Comparison of ENCODE assay signal across 8 cellular contexts in genomic region chr17:4230142-4230541, GRCh38. TPM values are rescaled to one million over a fixed set of nuclear protein-coding genes. Genes with fewer than 3 reads are reported as not detected.
DNase-seq lines count a peak whose midpoint lies in the region; ATAC-seq and TF ChIP-seq lines count a peak whose summit lies in the region.

No MANE protein-coding gene starts in this region.

- peaks cover 21% of the 10 kb centered on the region for H3K4me1 Mint-ChIP-seq in activated CD4-positive, alpha-beta T cell treated with anti-CD3 and anti-CD28 coated beads, Interleukin-2, amount 10 ng/mL, durations not matched to agents 7 days and 5 days
- peaks cover 22% of the 10 kb centered on the region for H3K4me1 Mint-ChIP-seq in activated T-cell treated with anti-CD3 and anti-CD28 coated beads, Interleukin-2, amount 50 U/mL, for 24 hours (ENCODE audit: low read depth)

- ATAC-seq in left colon = peak; percentile 86
- ATAC-seq in GM19397 (IDR thresholded peaks at IDR 0.05; ENCODE audit: unreplicated experiment) = no peak

- no peaks in the 10 kb centered on the region for H3K9me3 Mint-ChIP-seq in activated CD4-positive, alpha-beta T cell treated with anti-CD3 and anti-CD28 coated beads, Interleukin-2, amount 10 ng/mL, durations not matched to agents 7 days and 5 days
- H3K9me3 Mint-ChIP-seq in activated T-cell treated with anti-CD3 and anti-CD28 coated beads, Interleukin-2, amount 50 U/mL, for 24 hours = no peaks in the 10 kb centered on the region

- POLR2A ChIA-PET in activated CD4-positive, alpha-beta T cell treated with anti-CD3 and anti-CD28 coated beads, Interleukin-2, amount 10 ng/mL, durations not matched to agents 7 days and 5 days (lab: Charles Lee) = no interaction called here

- H3K4me1 ChIP-seq in thymus (ENCODE audit: control insufficient read depth, insufficient read depth, low read length) = no peaks in the 10 kb centered on the region

- peak overlapping the region; percentile 20 for H3K27ac ChIP-seq in thymus (ENCODE audit: low read depth)

- peaks cover 41% of the 10 kb centered on the region for H3K36me3 Mint-ChIP-seq in activated CD4-positive, alpha-beta T cell treated with anti-CD3 and anti-CD28 coated beads, Interleukin-2, amount 10 ng/mL, durations not matched to agents 7 days and 5 days (ENCODE audit: low read depth)
- peaks cover 77% of the 10 kb centered on the region for H3K36me3 Mint-ChIP-seq in activated T-cell treated with anti-CD3 and anti-CD28 coated beads, Interleukin-2, amount 50 U/mL, for 24 hours (ENCODE audit: low read depth)

- 89% methylated on average over 2 of the region's 2 CpGs for WGBS in thymus

- peak; percentile 90 for DNase-seq in HT1080 (ENCODE audit: low read depth)
- peak; percentile 95 to 99 for DNase-seq in cardiac fibroblast (ENCODE audit: low read depth in 2 of 2)
- peak in 1 of 2 donors; percentile 46 for DNase-seq in left colon
- no peak for DNase-seq in activated CD4-positive, alpha-beta T cell treated with anti-CD3 and anti-CD28 coated beads, Interleukin-2, amount 10 ng/mL, durations not matched to agents 7 days and 5 days
- no peak for DNase-seq in activated T-cell treated with anti-CD3 and anti-CD28 coated beads, Interleukin-2, amount 50 U/mL, for 24 hours
- DNase-seq in NCI-H146 (lab: John Stamatoyannopoulos, UW) = no peak

- no peaks in the 10 kb centered on the region for H3K27me3 Mint-ChIP-seq in activated CD4-positive, alpha-beta T cell treated with anti-CD3 and anti-CD28 coated beads, Interleukin-2, amount 10 ng/mL, durations not matched to agents 7 days and 5 days
- H3K27me3 Mint-ChIP-seq in activated T-cell treated with anti-CD3 and anti-CD28 coated beads, Interleukin-2, amount 50 U/mL, for 24 hours = no peaks in the 10 kb centered on the region

- no peak overlapping the region for H3K27ac Mint-ChIP-seq in activated CD4-positive, alpha-beta T cell treated with anti-CD3 and anti-CD28 coated beads, Interleukin-2, amount 10 ng/mL, durations not matched to agents 7 days and 5 days
- no peak overlapping the region for H3K27ac Mint-ChIP-seq in activated T-cell treated with anti-CD3 and anti-CD28 coated beads, Interleukin-2, amount 50 U/mL, for 24 hours

- no peak overlapping the region for H3K4me3 Mint-ChIP-seq in activated CD4-positive, alpha-beta T cell treated with anti-CD3 and anti-CD28 coated beads, Interleukin-2, amount 10 ng/mL, durations not matched to agents 7 days and 5 days
- no peak overlapping the region for H3K4me3 Mint-ChIP-seq in activated T-cell treated with anti-CD3 and anti-CD28 coated beads, Interleukin-2, amount 50 U/mL, for 24 hours

- no peaks in the 10 kb centered on the region for H3K27me3 ChIP-seq in thymus (ENCODE audit: control insufficient read depth, insufficient read depth)

- H3K9me3 ChIP-seq in thymus (ENCODE audit: control insufficient read depth) = no peaks in the 10 kb centered on the region

- CTCF ChIA-PET in activated CD4-positive, alpha-beta T cell treated with anti-CD3 and anti-CD28 coated beads, Interleukin-2, amount 10 ng/mL, durations not matched to agents 7 days and 5 days (lab: Charles Lee) = interaction anchor here (0.7 to 1.2 kb wide), 3 partner anchors 17 to 183 kb away, joined by 3 read pairs; no protein-coding TSS in a partner anchor

- intact Hi-C loops in left colon (cut with DNase I, micrococcal nuclease) = no loop called here

- H3K4me3 ChIP-seq in cardiac fibroblast (replicated peaks in 1 of 2; ENCODE audit: low read depth in 2 of 2, low read length in 2 of 2) (peak overlapping the region in 1 of 2 donors; percentile 7), thymus (ENCODE audit: low read length) (no peak overlapping the region)

- no peak for TF ChIP-seq CTCF in cardiac fibroblast (IDR thresholded peaks at IDR 0.05; ENCODE audit: low read depth, low read length)

- H3K36me3 ChIP-seq in thymus (ENCODE audit: control insufficient read depth, insufficient read depth) = peaks cover 22% of the 10 kb centered on the region

RNA-seq across cellular contexts. Expression of gene ANKFY1, which starts 33.6 kb away (rescaled TPM):
- total RNA-seq in HT1080 (2014; rRNA removed; shearing (Covaris generic)) = 15.2 and 16.1 TPM in 2 replicates
- 13.3 and 18.8 TPM in 2 replicates for polyA plus RNA-seq in HT1080 (2015; cell fraction: cytosol; rRNA removed)
- polyA plus RNA-seq in HT1080 (2015; cell fraction: nucleus; rRNA removed) = 65.2 and 67.7 TPM in 2 replicates
- total RNA-seq in left colon = 10 to 100 TPM; 46.4 to 59.6 TPM
- 14.6 TPM for polyA plus RNA-seq in thymus
- 10 to 100 TPM; 79.1 to 87.5 TPM for total RNA-seq in activated CD4-positive, alpha-beta T cell treated with anti-CD3 and anti-CD28 coated beads, Interleukin-2, amount 10 ng/mL, durations not matched to agents 7 days and 5 days

Comparison
In these comparisons a context has a peak if more than half of its experiments do, and no peak if none do; other contexts are left out.
1. DNase-seq: peak in HT1080 (single experiment) and cardiac fibroblast (2 of 2); none in activated CD4-positive, alpha-beta T cell treated with anti-CD3 and anti-CD28 coated beads, Interleukin-2, amount 10 ng/mL, durations not matched to agents 7 days and 5 days (single experiment), activated T-cell treated with anti-CD3 and anti-CD28 coated beads, Interleukin-2, amount 50 U/mL, for 24 hours (single experiment) and NCI-H146 (single experiment).